In genomic region chr17:32341141-32341856, GRCh38 we compare ENCODE assay signal across 7 cellular contexts. TPM values are rescaled to one million over a fixed set of nuclear protein-coding genes. Genes with fewer than 3 reads are reported as not detected.
DNase-seq lines count a peak whose midpoint lies in the region; ATAC-seq and TF ChIP-seq lines count a peak whose summit lies in the region.

No MANE protein-coding gene starts in this region.

- peak; percentile 52 for DNase-seq in GM13977 (ENCODE audit: low spot score)
- no peak for DNase-seq in SK-N-MC (ENCODE audit: low read depth, low spot score)
- DNase-seq in astrocyte of the spinal cord (ENCODE audit: low read depth, low spot score): no peak
- DNase-seq in immature natural killer cell: peak; percentile 46 to 57 (median 51)
- peak; percentile 56 for DNase-seq in stimulated activated CD4-positive, alpha-beta T cell treated with anti-CD3 and anti-CD28 coated beads, Interleukin-15, amount 100 ng/mL, for 24 hours
- DNase-seq in T1000 (lab: John Stamatoyannopoulos, UW): no peak

- in situ Hi-C loops in GM13977 (cut with MboI; ENCODE audit: low pct_unique_long_range_greater_than_20kb, low sequenced_read_pairs, unreplicated experiment): no loop called here
- in situ Hi-C loops in astrocyte of the spinal cord (cut with HindIII; ENCODE audit: low sequenced_read_pairs): no loop called here

- peak overlapping the region; percentile 81 to 97 (median 94) for H3K27ac Mint-ChIP-seq in immature natural killer cell

- H3K27ac ChIP-seq in SK-N-MC: no peak overlapping the region

- H3K36me3 ChIP-seq in SK-N-MC (ENCODE audit: insufficient read depth, low read length): peaks cover 18% of the 10 kb centered on the region; the same call in 1 of the 2 replicates

- no peaks in the 10 kb centered on the region for H3K9me3 ChIP-seq in SK-N-MC (ENCODE audit: low read depth, low read length)

- H3K4me3 Mint-ChIP-seq in immature natural killer cell: peak overlapping the region; percentile 86 to 97 (median 95)

- peak; percentile 36 for ATAC-seq in HG03354 (IDR thresholded peaks at IDR 0.05; ENCODE audit: poor library complexity, severe bottlenecking, unreplicated experiment)

- no peak for TF ChIP-seq CTCF in GM13977 (IDR thresholded peaks at IDR 0.05; ENCODE audit: extremely low read depth, insufficient read depth, missing control alignments)
- peak; percentile 26 for TF ChIP-seq CTCF in astrocyte of the spinal cord (IDR thresholded peaks at IDR 0.05; ENCODE audit: low read depth, low read length)

- peaks cover 0 to 7% (median 6%) of the 10 kb centered on the region in 3 donors for H3K36me3 Mint-ChIP-seq in immature natural killer cell

- H3K9me3 Mint-ChIP-seq in immature natural killer cell: no peaks in the 10 kb centered on the region

- peaks cover 0 to 8% (median 8%) of the 10 kb centered on the region in 3 donors for H3K27me3 Mint-ChIP-seq in immature natural killer cell (ENCODE audit: low read depth in 3 of 3)

- peaks cover 24 to 29% of the 10 kb centered on the region in 2 donors for H3K4me1 Mint-ChIP-seq in immature natural killer cell

- peak overlapping the region; percentile 72 for H3K9ac ChIP-seq in SK-N-MC (ENCODE audit: insufficient read length)

- H3K4me3 ChIP-seq in SK-N-MC (peak overlapping the region; percentile 79), astrocyte of the spinal cord (ENCODE audit: low read depth, low read length) (peak overlapping the region; percentile 62)

RNA-seq across cellular contexts. Expression of gene C17orf75, which starts 0.7 kb away (rescaled TPM):
- polyA plus RNA-seq in immature natural killer cell: 10 to 100 TPM in 2 of 3 donors, 1 to 10 TPM in 1; 9.8 to 18.5 (median 12.0) TPM

RNA-seq across cellular contexts. Expression of gene ZNF207, which starts 8.7 kb away (rescaled TPM):
- polyA plus RNA-seq in immature natural killer cell: 100 to 1,000 TPM; 155 to 223 (median 221) TPM

Comparison
In these comparisons a context has a peak if more than half of its experiments do, and no peak if none do; other contexts are left out.
1. DNase-seq: peak in GM13977 (single experiment), immature natural killer cell (3 of 3) and stimulated activated CD4-positive, alpha-beta T cell treated with anti-CD3 and anti-CD28 coated beads, Interleukin-15, amount 100 ng/mL, for 24 hours (single experiment); none in SK-N-MC (single experiment), astrocyte of the spinal cord (single experiment) and T1000 (single experiment).